ENCODE assay signal across 21 cellular contexts in the genomic region with DNA sequence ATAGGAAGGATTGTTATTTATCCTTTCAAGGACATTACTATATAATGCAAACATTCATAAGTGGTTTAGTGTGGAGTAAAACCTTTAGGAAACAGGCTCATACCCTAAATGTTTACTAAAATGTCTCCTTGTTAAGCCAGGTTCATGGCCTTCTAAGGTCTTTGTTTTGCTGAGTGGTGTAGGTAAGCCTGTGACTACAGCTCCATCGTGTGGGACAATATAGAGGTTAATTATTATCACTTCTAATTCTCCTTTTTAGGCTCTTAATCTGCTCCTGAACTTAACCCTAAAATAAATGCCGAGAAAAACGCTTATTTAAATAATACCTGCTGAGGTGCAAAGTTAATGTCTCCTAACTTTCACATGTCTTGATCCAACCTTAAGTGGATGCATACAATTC. TPM values are rescaled to one million over a fixed set of nuclear protein-coding genes. Genes with fewer than 3 reads are reported as not detected.
DNase-seq lines count a peak whose midpoint lies in the region; ATAC-seq and TF ChIP-seq lines count a peak whose summit lies in the region.
"Had no signal": no experiment of that assay in that cellular context is flagged by ENCODE, and none has a peak within 500 bp of the region (broad histone marks: within the 10 kb centered on the region; RNA-seq: fewer than 3 reads in every experiment).

No MANE protein-coding gene starts in this region.

- in situ Hi-C loops in ACHN (cut with HindIII; ENCODE audit: low pct_ligation_motif_present, low pct_unique_long_range_greater_than_20kb, low sequenced_read_pairs), result no loop called here

- POLR2A ChIA-PET in PC-9 (lab: Charles Lee; ENCODE audit: unreplicated experiment), result no interaction called here

- no peak overlapping the region for H3K27ac ChIP-seq in PC-9
- H3K27ac ChIP-seq: gastrocnemius medialis, uterus had no signal

- TF ChIP-seq CTCF in PC-9 (conservative IDR thresholded peaks at IDR 0.05), result peak; percentile 41
- TF ChIP-seq CTCF in GM20000 (IDR thresholded peaks at IDR 0.05; ENCODE audit: extremely low read depth, missing control alignments), result no peak

- H3K4me1 ChIP-seq in PC-9 (replicated peaks; ENCODE audit: insufficient read depth), result no peaks in the 10 kb centered on the region
- H3K4me1 ChIP-seq: gastrocnemius medialis, uterus had no signal

- DNase-seq in COR-L47 (lab: John Stamatoyannopoulos, UW) (peak; percentile 14), HPDE6-E6E7 (ENCODE audit: extremely low spot score) (peak; percentile 5), PC-9 (no peak), ACHN (no peak), GM20000 (ENCODE audit: low spot score) (no peak)
- no peak for DNase-seq in activated CD4-positive, CD25-positive, alpha-beta regulatory T cell (lab: John Stamatoyannopoulos, UW)
- DNase-seq: activated CD4-positive, alpha-beta T cell treated with anti-CD3 and anti-CD28 coated beads, Interleukin-2, amount 50 U/mL, for 48 hours; activated T-cell treated with anti-CD3 and anti-CD28 coated beads, Interleukin-2, amount 50 U/mL, for 48 hours; gastrocnemius medialis; HFFc6; immature natural killer cell; NCI-H1436 treated with DMSO at 0.1 percent for 48 hours; NCI-H510A treated with DMSO at 0.1 percent for 48 hours; SIG-M5; stimulated activated CD4-positive, alpha-beta T cell treated with anti-CD3 and anti-CD28 coated beads, Interleukin-12 subunit alpha, Interleukin-12 subunit beta, amount 100 ng/mL, for 4 hours; T1000; uterus had no signal

- CTCF ChIA-PET in PC-9 (lab: Charles Lee), result no interaction called here

- no TSS peak for BruUV-seq in PC-9 (replicated peaks; lab: Mats Ljungman, UMichigan)

- H3F3A ChIP-seq in PC-9 (ENCODE audit: insufficient read depth, low read depth), result no peaks in the 10 kb centered on the region

- no peaks in the 10 kb centered on the region for H3K9me2 ChIP-seq in PC-9 (ENCODE audit: insufficient read depth)

- H3K79me2 ChIP-seq in PC-9 (ENCODE audit: low read depth), result no peaks in the 10 kb centered on the region

- H3K9me3 ChIP-seq in PC-9 (ENCODE audit: insufficient read depth, low read depth), result no peaks in the 10 kb centered on the region
- H3K9me3 ChIP-seq: gastrocnemius medialis, uterus had no signal

- no peak overlapping the region for H2AFZ ChIP-seq in PC-9

- no peak overlapping the region for H3K4me2 ChIP-seq in PC-9

- H4K20me1 ChIP-seq in PC-9 (ENCODE audit: insufficient read depth), result no peaks in the 10 kb centered on the region

- ATAC-seq in esophagus mucosa (peak; percentile 29), HG02870 (IDR thresholded peaks at IDR 0.05; ENCODE audit: unreplicated experiment) (no peak)
- ATAC-seq: gastrocnemius medialis had no signal

- H3K4me3 ChIP-seq in PC-9, result no peak overlapping the region
- H3K4me3 ChIP-seq: gastrocnemius medialis, uterus had no signal

- H3K36me3 ChIP-seq in PC-9 (ENCODE audit: low read depth), result no peaks in the 10 kb centered on the region
- H3K36me3 ChIP-seq: gastrocnemius medialis, uterus had no signal

- intact Hi-C loops in PC-9 (cut with micrococcal nuclease; ENCODE audit: unreplicated experiment), result loop anchor here (1.0 kb wide), 1 partner anchor 158 kb away; no protein-coding TSS in a partner anchor

- H3K27me3 ChIP-seq in PC-9 (ENCODE audit: insufficient read depth, low read depth), result no peaks in the 10 kb centered on the region
- H3K27me3 ChIP-seq: gastrocnemius medialis, uterus had no signal

RNA-seq across cellular contexts. Expression of gene SPINK5, which starts 43.8 kb away (rescaled TPM):
- total RNA-seq in PC-9 (2021) (0.13 TPM in 1 of 2 replicates, not detected in the other), esophagus mucosa (509 TPM)
- total RNA-seq: Daoy, HFFc6, myocyte had no signal

Comparison
In these comparisons a context has a peak if more than half of its experiments do, and no peak if none do; other contexts are left out.
1. DNase-seq: peak in COR-L47 (single experiment) and HPDE6-E6E7 (single experiment); none in PC-9 (0 of 2), activated CD4-positive, CD25-positive, alpha-beta regulatory T cell (0 of 4), ACHN (single experiment) and GM20000 (single experiment).
2. RNA of gene SPINK5, which starts 43.8 kb away (total RNA-seq): 509 TPM in esophagus mucosa (single experiment); 0.13 TPM in PC-9; every median in the first group is over 100 times any median in the second.